Comparison of ENCODE assay signal across 7 cellular contexts in the genomic region with DNA sequence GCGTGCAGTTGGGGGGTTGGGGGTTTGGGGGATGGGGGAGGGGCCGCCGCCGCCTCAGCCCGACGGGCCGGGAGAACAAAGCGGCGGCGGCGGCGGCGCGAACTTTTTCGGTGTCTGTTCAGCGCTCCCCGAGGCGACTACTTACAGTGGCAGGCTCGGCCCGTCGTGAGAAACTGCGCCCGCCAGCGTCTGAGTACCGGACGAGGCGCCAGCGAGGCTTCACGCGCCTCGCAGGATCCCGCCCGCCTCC. TPM values are rescaled to one million over a fixed set of nuclear protein-coding genes. Genes with fewer than 3 reads are reported as not detected.
A peak's percentile ranks its signal among the peaks of the same experiment; 100 is the strongest.
DNase-seq lines count a peak whose midpoint lies in the region; ATAC-seq and TF ChIP-seq lines count a peak whose summit lies in the region.

No MANE protein-coding gene starts in this region.

- no peak overlapping the region for H3K23ac ChIP-seq in mesenchymal stem cell (ENCODE audit: low read length in 2 of 2)

- peak overlapping the region; percentile 89 for H2BK15ac ChIP-seq in mesenchymal stem cell (ENCODE audit: low read depth, poor library complexity, severe bottlenecking)

- peak in 1 of 6 experiments; percentile 12 for TF ChIP-seq CTCF in thyroid gland (IDR thresholded peaks at IDR 0.05)

- peak; percentile 72 for ATAC-seq in central memory CD8-positive, alpha-beta T cell (replicated peaks; ENCODE audit: extremely low read depth, poor library complexity, severe bottlenecking)
- no peak for ATAC-seq in HG03280 (IDR thresholded peaks at IDR 0.05; ENCODE audit: unreplicated experiment)
- ATAC-seq in GM18867 (IDR thresholded peaks at IDR 0.05; ENCODE audit: unreplicated experiment): no peak

- H3K36me3 Mint-ChIP-seq in central memory CD8-positive, alpha-beta T cell (ENCODE audit: insufficient read depth): peaks cover 8% of the 10 kb centered on the region

- H3K4me3 Mint-ChIP-seq in central memory CD8-positive, alpha-beta T cell: peak overlapping the region; percentile 93

- H3K4me3 ChIP-seq in mesenchymal stem cell (ENCODE audit: insufficient read depth in 1 of 2, low read depth in 1 of 2, low read length in 2 of 2) (peak overlapping the region; percentile 93 to 94), thyroid gland (replicated peaks in 1 of 3) (peak overlapping the region; percentile 48 to 83 (median 68))

- TF ChIP-seq POLR2A in GM18951 (IDR thresholded peaks at IDR 0.05; ENCODE audit: extremely low read depth, insufficient read depth, insufficient read length) (peak; percentile 54), thyroid gland (IDR thresholded peaks at IDR 0.05) (peak in 1 of 2 donors; percentile 76)

- DNase-seq in NOMO-1 treated with dmso at 0.1 percent for 144 hours (lab: John Stamatoyannopoulos, UW; ENCODE audit: unreplicated experiment) (peak; percentile 52), mesenchymal stem cell (peak; percentile 81), thyroid gland (peak; percentile 82 to 84)
- DNase-seq in central memory CD8-positive, alpha-beta T cell (ENCODE audit: low spot score in 2 of 2): peak in 1 of 2 donors; percentile 48

- in situ Hi-C loops in GM18951 (cut with MboI; ENCODE audit: low sequenced_read_pairs, unreplicated experiment): no loop called here

- no peak overlapping the region for H3K27ac ChIP-seq in mesenchymal stem cell (ENCODE audit: low read length, poor library complexity, severe bottlenecking)
- H3K27ac ChIP-seq in thyroid gland: peak overlapping the region; percentile 76 to 87 (median 82)

- H2AFZ ChIP-seq in mesenchymal stem cell (ENCODE audit: low read depth, low read length): no peak overlapping the region

- peak overlapping the region; percentile 34 to 77 for H3K18ac ChIP-seq in mesenchymal stem cell (ENCODE audit: low read depth in 1 of 2, low read length in 2 of 2)

- H2BK5ac ChIP-seq in mesenchymal stem cell (ENCODE audit: low read depth, low read length, poor library complexity, severe bottlenecking): no peak overlapping the region

- H3K9me3 ChIP-seq in mesenchymal stem cell (ENCODE audit: control insufficient read depth, low read length) (no peaks in the 10 kb centered on the region), thyroid gland (no peaks in the 10 kb centered on the region)

- no peak overlapping the region for H3K27ac Mint-ChIP-seq in central memory CD8-positive, alpha-beta T cell (ENCODE audit: low read depth)

- peak overlapping the region; percentile 90 for H2BK120ac ChIP-seq in mesenchymal stem cell (ENCODE audit: low read depth, low read length)

- H3K4me2 ChIP-seq in mesenchymal stem cell (ENCODE audit: low read length, poor library complexity, severe bottlenecking): no peak overlapping the region

- H3K27me3 Mint-ChIP-seq in central memory CD8-positive, alpha-beta T cell: no peaks in the 10 kb centered on the region

- H2AK5ac ChIP-seq in mesenchymal stem cell (ENCODE audit: low read length, severe bottlenecking): no peak overlapping the region

- H3K9me3 Mint-ChIP-seq in central memory CD8-positive, alpha-beta T cell: no peaks in the 10 kb centered on the region

- H4K8ac ChIP-seq in mesenchymal stem cell (ENCODE audit: low read length): peak overlapping the region; percentile 84

- no peak overlapping the region for H2BK12ac ChIP-seq in mesenchymal stem cell (ENCODE audit: low read length in 2 of 2)

- no peak overlapping the region for H3K4ac ChIP-seq in mesenchymal stem cell (ENCODE audit: low read depth in 1 of 2, low read length in 2 of 2)

- H3K36me3 ChIP-seq in mesenchymal stem cell (ENCODE audit: control insufficient read depth in 1 of 2, insufficient read depth in 2 of 2, low read depth in 1 of 2, low read length in 2 of 2) (no peaks in the 10 kb centered on the region), thyroid gland (no peaks in the 10 kb centered on the region)

- H3K4me1 Mint-ChIP-seq in central memory CD8-positive, alpha-beta T cell: peaks cover 22% of the 10 kb centered on the region

- WGBS in mesenchymal stem cell: no CpG with 5 or more reads among the region's 33 CpGs
- WGBS in thyroid gland, 2 donors: no CpG with 5 or more reads among the region's 33 CpGs

- intact Hi-C loops in thyroid gland (cut with DNase I): no loop called here

- H3K4me1 ChIP-seq in mesenchymal stem cell (ENCODE audit: control insufficient read depth, insufficient read depth, low read depth, low read length) (peaks cover 3% of the 10 kb centered on the region), thyroid gland (peaks cover 0 to 20% of the 10 kb centered on the region in 2 donors)

- H4K91ac ChIP-seq in mesenchymal stem cell (ENCODE audit: low read length): peak overlapping the region; percentile 72

- peaks cover 2% of the 10 kb centered on the region for H3K79me1 ChIP-seq in mesenchymal stem cell (replicated peaks; ENCODE audit: low read length, poor library complexity, severe bottlenecking)

- H3K9ac ChIP-seq in mesenchymal stem cell (ENCODE audit: low read length): peak overlapping the region; percentile 50

- peak overlapping the region in 1 of 2 experiments; percentile 80 for H3K14ac ChIP-seq in mesenchymal stem cell (ENCODE audit: low read length in 2 of 2)

- H3K27me3 ChIP-seq in mesenchymal stem cell (ENCODE audit: control insufficient read depth in 1 of 2, insufficient read depth in 1 of 2, low read length in 2 of 2) (no peaks in the 10 kb centered on the region), thyroid gland (no peaks in the 10 kb centered on the region)

RNA-seq across cellular contexts. Expression of gene PRKD3, which starts 0.2 kb away (rescaled TPM):
- polyA plus RNA-seq in mesenchymal stem cell (2013, experiment 1 of 2): 15.0 TPM
- 15.8 TPM for polyA plus RNA-seq in mesenchymal stem cell (2013, experiment 2 of 2)
- total RNA-seq in thyroid gland: 10 to 100 TPM; 31.3 to 45.2 (median 42.2) TPM

RNA-seq across cellular contexts. Expression of gene QPCT, which starts 20.0 kb away (rescaled TPM):
- polyA plus RNA-seq in mesenchymal stem cell (2013, experiment 1 of 2): 9.6 TPM
- polyA plus RNA-seq in mesenchymal stem cell (2013, experiment 2 of 2): 10.1 TPM
- total RNA-seq in thyroid gland: 1 to 10 TPM; 1.0 to 6.0 (median 4.3) TPM
